In the genomic region with DNA sequence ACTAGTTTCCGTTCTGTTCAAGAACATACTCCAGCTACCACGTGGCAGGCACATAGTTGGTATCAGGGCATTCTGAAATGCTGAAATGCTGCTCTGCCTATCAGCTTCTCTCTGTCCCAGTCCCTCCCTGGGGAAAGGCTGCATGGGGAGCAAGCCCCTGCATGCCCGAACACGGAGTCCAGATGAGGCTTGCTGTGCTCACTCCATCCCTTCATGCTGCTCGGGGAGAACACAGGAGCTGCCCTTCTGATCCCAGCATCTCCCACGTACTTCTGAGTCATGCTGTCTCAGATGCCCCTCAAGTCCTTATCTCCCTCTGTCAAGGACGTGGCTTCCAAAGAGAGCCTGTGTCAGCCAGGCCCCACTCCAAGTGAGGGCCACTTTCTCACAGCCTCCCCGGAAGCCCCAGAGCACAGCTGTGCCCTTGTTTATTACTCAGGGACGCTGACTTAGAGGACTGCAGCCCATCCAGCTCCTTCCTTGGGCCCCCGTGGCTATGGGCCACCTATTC, we compare ENCODE assay signal across 11 cellular contexts. TPM values are rescaled to one million over a fixed set of nuclear protein-coding genes. Genes with fewer than 3 reads are reported as not detected.
DNase-seq lines count a peak whose midpoint lies in the region; ATAC-seq, FAIRE-seq and TF ChIP-seq lines count a peak whose summit lies in the region.
"Had no signal": no experiment of that assay in that cellular context is flagged by ENCODE, and none has a peak within 500 bp of the region (broad histone marks: within the 10 kb centered on the region; RNA-seq: fewer than 3 reads in every experiment).

No MANE protein-coding gene starts in this region.

- H3K27me3 ChIP-seq in bronchial epithelial cell (ENCODE audit: control insufficient read depth, insufficient read depth, low read length) (no peaks in the 10 kb centered on the region), right atrium auricular region (no peaks in the 10 kb centered on the region)

- H3K9me3 ChIP-seq in right atrium auricular region = no peaks in the 10 kb centered on the region
- H3K9me3 ChIP-seq: HAP-1 had no signal

- H3K36me3 ChIP-seq in bronchial epithelial cell (ENCODE audit: control insufficient read depth, insufficient read depth, low read length) (peaks cover 5% of the 10 kb centered on the region), right atrium auricular region (peaks cover 19% of the 10 kb centered on the region)
- H3K36me3 ChIP-seq: HAP-1 had no signal

- no peak for ATAC-seq in GM19035 (IDR thresholded peaks at IDR 0.05; ENCODE audit: unreplicated experiment)

- no peak for TF ChIP-seq CTCF in bronchial epithelial cell (IDR thresholded peaks at IDR 0.05; ENCODE audit: insufficient read depth, low read length, severe bottlenecking)
- TF ChIP-seq CTCF in right atrium auricular region (IDR thresholded peaks at IDR 0.05) = no peak

- no peaks in the 10 kb centered on the region for H3K4me1 ChIP-seq in right atrium auricular region
- H3K4me1 ChIP-seq: HAP-1 had no signal

- DNase-seq in HTR-8/SVneo (ENCODE audit: insufficient read length, low spot score) (peak; percentile 50), bronchial epithelial cell (ENCODE audit: low read depth) (peak; percentile 94), right atrium auricular region (ENCODE audit: low spot score) (peak; percentile 79), COR-L47 (lab: John Stamatoyannopoulos, UW) (no peak)
- no peak for DNase-seq in stimulated activated CD4-positive, alpha-beta T cell treated with anti-CD3 and anti-CD28 coated beads, Interleukin-4, amount 100 ng/mL, for 24 hours
- DNase-seq: NCI-H1694 treated with DMSO at 0.1 percent for 48 hours, nephron progenitor cell, T-helper 2 cell had no signal

- H3K27ac ChIP-seq in right atrium auricular region = peak overlapping the region; percentile 54 to 64
- peak overlapping the region; percentile 80 for H3K27ac ChIP-seq in temporal lobe (ENCODE audit: low read depth, low read length)

- no peak for FAIRE-seq in HTR-8/SVneo (lab: Jason Lieb, UNC)
- FAIRE-seq in bronchial epithelial cell (lab: Jason Lieb, UNC) = peak; percentile 40

- H3K4me3 ChIP-seq in bronchial epithelial cell (ENCODE audit: low read depth, low read length) = no peak overlapping the region
- no peak overlapping the region for H3K4me3 ChIP-seq in right atrium auricular region
- H3K4me3 ChIP-seq: HAP-1 had no signal

RNA-seq across cellular contexts. Expression of a gene that starts 29.4 kb away (rescaled TPM):
- total RNA-seq in bronchial epithelial cell (3.6 and 8.7 TPM in 2 replicates), right atrium auricular region (10 to 100 TPM; 16.2 to 24.5 TPM), temporal lobe (11.3 TPM)

Comparison
In these comparisons a context has a peak if more than half of its experiments do, and no peak if none do; other contexts are left out.
1. DNase-seq: peak in HTR-8/SVneo (single experiment), bronchial epithelial cell (single experiment) and right atrium auricular region (single experiment); none in stimulated activated CD4-positive, alpha-beta T cell treated with anti-CD3 and anti-CD28 coated beads, Interleukin-4, amount 100 ng/mL, for 24 hours (single experiment) and COR-L47 (single experiment).